Comparison of ENCODE assay signal across 13 cellular contexts in genomic region chr9:99889120-99889519, GRCh38. TPM values are rescaled to one million over a fixed set of nuclear protein-coding genes. Genes with fewer than 3 reads are reported as not detected.
DNase-seq lines count a peak whose midpoint lies in the region; TF ChIP-seq lines count a peak whose summit lies in the region.
"Had no signal": no experiment of that assay in that cellular context is flagged by ENCODE, and none has a peak within 500 bp of the region (broad histone marks: within the 10 kb centered on the region; RNA-seq: fewer than 3 reads in every experiment).

No MANE protein-coding gene starts in this region.

- H3K9ac ChIP-seq in Loucy (ENCODE audit: low read depth, low read length, poor library complexity, severe bottlenecking) (no peak overlapping the region), colonic mucosa (ENCODE audit: low read depth in 2 of 2, low read length in 2 of 2) (no peak overlapping the region)

- TF ChIP-seq CTCF in GM06990 (IDR thresholded peaks at IDR 0.05; ENCODE audit: insufficient read depth, low read length, poor library complexity, severe bottlenecking) (peak; percentile 44), GM12875 (IDR thresholded peaks at IDR 0.05; ENCODE audit: borderline replicate concordance, insufficient read depth, low read depth, low read length) (peak; percentile 26; the same call in 1 of the 2 replicates), Loucy (conservative IDR thresholded peaks at IDR 0.05; ENCODE audit: low read length) (peak; percentile 23; the same call in 1 of the 2 replicates), choroid plexus epithelial cell (conservative IDR thresholded peaks at IDR 0.05; ENCODE audit: low read depth, low read length) (peak; percentile 5), colonic mucosa (IDR thresholded peaks at IDR 0.05) (no peak)

- intact Hi-C loops in colonic mucosa (cut with DNase I), result no loop called here

- no peak for DNase-seq in GM06990 (ENCODE audit: extremely low read depth, insufficient read length)
- DNase-seq in choroid plexus epithelial cell (ENCODE audit: low read depth), result no peak
- no peak for DNase-seq in T-helper 2 cell
- no peak for DNase-seq in activated CD8-positive, alpha-beta memory T cell treated with anti-CD3 and anti-CD28 coated beads, Interleukin-2, amount 50 U/mL, for 4 hours
- DNase-seq in colonic mucosa, result no peak
- DNase-seq: AML-193; CD8-positive, alpha-beta T cell; NCI-H1417 treated with DMSO at 0.1 percent for 48 hours; NCI-H2029 treated with DMSO at 0.1 percent for 48 hours; NCI-H510A treated with DMSO at 0.1 percent for 48 hours; RPMI8226 had no signal

- H3K36me3 ChIP-seq in GM06990 (ENCODE audit: control insufficient read depth, insufficient read depth, low read length) (no peaks in the 10 kb centered on the region), Loucy (ENCODE audit: insufficient read depth, low read length) (no peaks in the 10 kb centered on the region), colonic mucosa (no peaks in the 10 kb centered on the region)

- no peaks in the 10 kb centered on the region for H3F3A ChIP-seq in Loucy (ENCODE audit: low read depth)

- no peaks in the 10 kb centered on the region for H4K20me1 ChIP-seq in Loucy (ENCODE audit: insufficient read depth, low read length, poor library complexity, severe bottlenecking)

- H3K4me1 ChIP-seq in Loucy (ENCODE audit: insufficient read depth, low read length, poor library complexity, severe bottlenecking), result peaks cover 14% of the 10 kb centered on the region
- H3K4me1 ChIP-seq in colonic mucosa, result no peaks in the 10 kb centered on the region

- H3K4me2 ChIP-seq in Loucy (ENCODE audit: low read depth, low read length, poor library complexity, severe bottlenecking), result no peak overlapping the region

- no peak overlapping the region for H3K4me3 ChIP-seq in GM06990 (replicated peaks; ENCODE audit: low read depth, low read length)
- no peak overlapping the region for H3K4me3 ChIP-seq in GM12875 (ENCODE audit: low read depth, low read length)
- no peak overlapping the region for H3K4me3 ChIP-seq in Loucy (ENCODE audit: low read length, poor library complexity, severe bottlenecking)
- no peak overlapping the region for H3K4me3 ChIP-seq in choroid plexus epithelial cell (ENCODE audit: low read depth, low read length)
- no peak overlapping the region for H3K4me3 ChIP-seq in colonic mucosa

- H3K27ac ChIP-seq in colonic mucosa, result no peak overlapping the region

- no peaks in the 10 kb centered on the region for H3K9me2 ChIP-seq in Loucy (replicated peaks; ENCODE audit: low read depth, low read length)

- H3K27me3 ChIP-seq in GM06990 (replicated peaks; ENCODE audit: control insufficient read depth, insufficient read depth, low read length) (no peaks in the 10 kb centered on the region), Loucy (ENCODE audit: insufficient read depth, low read length, poor library complexity, severe bottlenecking) (no peaks in the 10 kb centered on the region), colonic mucosa (no peaks in the 10 kb centered on the region)

- no peaks in the 10 kb centered on the region for H3K9me3 ChIP-seq in Loucy (ENCODE audit: insufficient read depth, low read depth, low read length)
- H3K9me3 ChIP-seq in colonic mucosa, result no peaks in the 10 kb centered on the region

- no peaks in the 10 kb centered on the region for H3K79me2 ChIP-seq in Loucy (ENCODE audit: insufficient read depth, low read length)

- H2AFZ ChIP-seq in Loucy (ENCODE audit: low read length), result no peak overlapping the region

RNA-seq across cellular contexts. Expression of gene STX17, which starts 17.3 kb away (rescaled TPM):
- 10 to 100 TPM; 23.3 to 37.3 TPM for total RNA-seq in colonic mucosa
